Comparison of ENCODE assay signal across 23 cellular contexts in the genomic region with DNA sequence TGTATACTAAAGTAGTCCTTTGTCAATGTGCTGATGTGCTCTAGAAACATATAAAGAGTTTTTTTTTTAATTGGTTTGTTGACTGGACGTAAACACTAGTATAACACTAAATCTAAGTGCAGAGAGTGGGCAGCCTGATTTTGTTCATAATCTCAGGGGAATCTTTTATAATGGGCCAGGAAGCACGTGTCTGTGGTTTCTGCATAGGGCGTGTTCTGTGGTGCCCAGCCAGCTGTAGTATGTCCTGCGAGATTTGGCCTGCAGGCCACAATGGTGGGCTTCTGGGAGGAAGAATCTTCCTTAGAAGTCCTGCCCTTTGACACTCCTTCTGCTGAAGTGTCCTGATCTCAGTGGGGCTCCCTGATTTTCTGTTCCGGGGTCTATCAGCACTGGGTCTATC. TPM values are rescaled to one million over a fixed set of nuclear protein-coding genes. Genes with fewer than 3 reads are reported as not detected.
DNase-seq lines count a peak whose midpoint lies in the region; ATAC-seq, FAIRE-seq and TF ChIP-seq lines count a peak whose summit lies in the region.
"Had no signal": no experiment of that assay in that cellular context is flagged by ENCODE, and none has a peak within 500 bp of the region (broad histone marks: within the 10 kb centered on the region; RNA-seq: fewer than 3 reads in every experiment).

No MANE protein-coding gene starts in this region.

- in situ Hi-C loops in transverse colon (cut with MboI; ENCODE audit: low pct_ligation_motif_present in 1 of 4, low pct_unique_long_range_greater_than_20kb in 1 of 4, low sequenced_read_pairs in 3 of 4) = no loop called here

- POLR2A ChIA-PET in WTC11 (lab: Charles Lee) = no interaction called here

- TF ChIP-seq CTCF in WTC11 (IDR thresholded peaks at IDR 0.05) (no peak), fibroblast of the aortic adventitia (IDR thresholded peaks at IDR 0.05; ENCODE audit: insufficient read depth, low read length) (no peak), transverse colon (IDR thresholded peaks at IDR 0.05) (no peak)

- H3K36me3 Mint-ChIP-seq in activated T-cell treated with anti-CD3 and anti-CD28 coated beads, Interleukin-2, amount 50 U/mL, for 72 hours (ENCODE audit: insufficient read depth in 2 of 2) = peaks cover 0 to 5% of the 10 kb centered on the region in 2 donors
- H3K36me3 Mint-ChIP-seq in activated T-cell treated with anti-CD3 and anti-CD28 coated beads, Interleukin-2, amount 50 U/mL, for 4 hours (ENCODE audit: insufficient read depth) = peaks cover 12% of the 10 kb centered on the region
- H3K36me3 Mint-ChIP-seq in WTC11 = peaks cover 11% of the 10 kb centered on the region; the same call in 1 of the 2 replicates
- H3K36me3 Mint-ChIP-seq in stimulated activated effector memory CD8-positive, alpha-beta T cell treated with anti-CD3 and anti-CD28 coated beads, Interleukin-12 subunit alpha, Interleukin-12 subunit beta, amount 100 ng/mL, for 72 hours = peaks cover 7% of the 10 kb centered on the region

- no peaks in the 10 kb centered on the region for H3K27me3 Mint-ChIP-seq in activated T-cell treated with anti-CD3 and anti-CD28 coated beads, Interleukin-2, amount 50 U/mL, for 72 hours (ENCODE audit: low read depth)
- H3K27me3 Mint-ChIP-seq in activated T-cell treated with anti-CD3 and anti-CD28 coated beads, Interleukin-2, amount 50 U/mL, for 4 hours (ENCODE audit: low read depth) = no peaks in the 10 kb centered on the region
- no peaks in the 10 kb centered on the region for H3K27me3 Mint-ChIP-seq in WTC11 (ENCODE audit: low read depth)
- H3K27me3 Mint-ChIP-seq: activated CD8-positive, alpha-beta T cell treated with anti-CD3 and anti-CD28 coated beads for 36 hours; stimulated activated naive CD8-positive, alpha-beta T cell treated with anti-CD3 and anti-CD28 coated beads, Interleukin-15, amount 100 ng/mL, for 72 hours had no signal

- H3K27me3 ChIP-seq in transverse colon = no peaks in the 10 kb centered on the region
- H3K27me3 ChIP-seq: tibial artery had no signal

- intact Hi-C loops in transverse colon (cut with DNase I; ENCODE audit: low total_unique reads) = no loop called here

- peaks cover 6% of the 10 kb centered on the region for H3K4me1 Mint-ChIP-seq in activated T-cell treated with anti-CD3 and anti-CD28 coated beads, Interleukin-2, amount 50 U/mL, for 72 hours (ENCODE audit: low read depth)
- peaks cover 23% of the 10 kb centered on the region for H3K4me1 Mint-ChIP-seq in activated T-cell treated with anti-CD3 and anti-CD28 coated beads, Interleukin-2, amount 50 U/mL, for 4 hours (ENCODE audit: low read depth)
- peaks cover 29% of the 10 kb centered on the region for H3K4me1 Mint-ChIP-seq in WTC11
- H3K4me1 Mint-ChIP-seq in stimulated activated effector memory CD8-positive, alpha-beta T cell treated with anti-CD3 and anti-CD28 coated beads, Interleukin-12 subunit alpha, Interleukin-12 subunit beta, amount 100 ng/mL, for 72 hours = peaks cover 19% of the 10 kb centered on the region

- no peaks in the 10 kb centered on the region for H3K9me3 ChIP-seq in transverse colon
- H3K9me3 ChIP-seq: tibial artery had no signal

- no peak overlapping the region for H3K4me3 Mint-ChIP-seq in activated T-cell treated with anti-CD3 and anti-CD28 coated beads, Interleukin-2, amount 50 U/mL, for 72 hours
- H3K4me3 Mint-ChIP-seq in activated T-cell treated with anti-CD3 and anti-CD28 coated beads, Interleukin-2, amount 50 U/mL, for 4 hours = no peak overlapping the region
- no peak overlapping the region for H3K4me3 Mint-ChIP-seq in WTC11
- H3K4me3 Mint-ChIP-seq in stimulated activated effector memory CD8-positive, alpha-beta T cell treated with anti-CD3 and anti-CD28 coated beads, Interleukin-12 subunit alpha, Interleukin-12 subunit beta, amount 100 ng/mL, for 72 hours = no peak overlapping the region
- H3K4me3 Mint-ChIP-seq: activated CD8-positive, alpha-beta T cell treated with anti-CD3 and anti-CD28 coated beads for 36 hours; stimulated activated naive CD8-positive, alpha-beta T cell treated with anti-CD3 and anti-CD28 coated beads, Interleukin-15, amount 100 ng/mL, for 72 hours had no signal

- ATAC-seq in activated T-cell treated with anti-CD3 and anti-CD28 coated beads, Interleukin-2, amount 50 U/mL, for 72 hours (replicated peaks in 1 of 2) = no peak
- ATAC-seq in activated T-cell treated with anti-CD3 and anti-CD28 coated beads, Interleukin-2, amount 50 U/mL, for 4 hours = no peak
- no peak; the same call in none of the 2 replicates for ATAC-seq in WTC11
- no peak for ATAC-seq in stimulated activated effector memory CD8-positive, alpha-beta T cell treated with anti-CD3 and anti-CD28 coated beads, Interleukin-12 subunit alpha, Interleukin-12 subunit beta, amount 100 ng/mL, for 72 hours
- no peak for ATAC-seq in HG03097 (IDR thresholded peaks at IDR 0.05; ENCODE audit: low FRiP score, unreplicated experiment)
- ATAC-seq: activated CD8-positive, alpha-beta T cell treated with anti-CD3 and anti-CD28 coated beads for 36 hours; K562; stimulated activated naive CD8-positive, alpha-beta T cell treated with anti-CD3 and anti-CD28 coated beads, Interleukin-15, amount 100 ng/mL, for 72 hours had no signal

- H3K4me3 ChIP-seq in fibroblast of the aortic adventitia (ENCODE audit: low read depth, low read length) (no peak overlapping the region), transverse colon (no peak overlapping the region)
- H3K4me3 ChIP-seq: K562, lung, tibial artery had no signal

- no peak for TF ChIP-seq POLR2A in transverse colon (IDR thresholded peaks at IDR 0.05)

- H3K4me1 ChIP-seq in transverse colon = no peaks in the 10 kb centered on the region

- DNase-seq in activated T-cell treated with anti-CD3 and anti-CD28 coated beads, Interleukin-2, amount 50 U/mL, for 72 hours = no peak
- no peak for DNase-seq in activated T-cell treated with anti-CD3 and anti-CD28 coated beads, Interleukin-2, amount 50 U/mL, for 4 hours
- no peak for DNase-seq in WTC11 (ENCODE audit: low spot score)
- DNase-seq in fibroblast of the aortic adventitia (ENCODE audit: low read depth) = peak; percentile 4
- DNase-seq in stimulated activated effector memory CD8-positive, alpha-beta T cell treated with anti-CD3 and anti-CD28 coated beads, Interleukin-12 subunit alpha, Interleukin-12 subunit beta, amount 100 ng/mL, for 72 hours (ENCODE audit: low spot score in 2 of 2) = no peak
- DNase-seq in transverse colon = no peak
- no peak for DNase-seq in urothelium cell line (ENCODE audit: low spot score)
- DNase-seq: activated CD8-positive, alpha-beta T cell treated with anti-CD3 and anti-CD28 coated beads for 36 hours; activated gamma-delta T cell treated with Interleukin-2 at 50 U/mL for 16 hours; activated T-cell treated with anti-CD3 and anti-CD28 coated beads for 4 hours; DMS79 treated with DMSO at 0.1 percent for 48 hours; erythroblast; NCI-H2171 treated with DMSO at 0.1 percent for 48 hours; NCI-H526; stimulated activated CD4-positive, alpha-beta T cell treated with anti-CD3 and anti-CD28 coated beads, Interleukin-4, amount 100 ng/mL, for 24 hours; stimulated activated naive CD8-positive, alpha-beta T cell treated with anti-CD3 and anti-CD28 coated beads, Interleukin-15, amount 100 ng/mL, for 72 hours; tibial artery had no signal

- TF ChIP-seq EP300 in transverse colon (IDR thresholded peaks at IDR 0.05; ENCODE audit: low read depth) = no peak

- H3K27ac ChIP-seq in transverse colon = no peak overlapping the region
- H3K27ac ChIP-seq: tibial artery, VCaP had no signal

- no peaks in the 10 kb centered on the region for H3K9me3 Mint-ChIP-seq in activated T-cell treated with anti-CD3 and anti-CD28 coated beads, Interleukin-2, amount 50 U/mL, for 72 hours
- no peaks in the 10 kb centered on the region for H3K9me3 Mint-ChIP-seq in activated T-cell treated with anti-CD3 and anti-CD28 coated beads, Interleukin-2, amount 50 U/mL, for 4 hours
- peaks cover 9% of the 10 kb centered on the region for H3K9me3 Mint-ChIP-seq in WTC11
- H3K9me3 Mint-ChIP-seq in stimulated activated effector memory CD8-positive, alpha-beta T cell treated with anti-CD3 and anti-CD28 coated beads, Interleukin-12 subunit alpha, Interleukin-12 subunit beta, amount 100 ng/mL, for 72 hours = no peaks in the 10 kb centered on the region
- H3K9me3 Mint-ChIP-seq: activated CD8-positive, alpha-beta T cell treated with anti-CD3 and anti-CD28 coated beads for 36 hours; stimulated activated naive CD8-positive, alpha-beta T cell treated with anti-CD3 and anti-CD28 coated beads, Interleukin-15, amount 100 ng/mL, for 72 hours had no signal

- H3K36me3 ChIP-seq in transverse colon = peaks cover 0 to 4% (median 0%) of the 10 kb centered on the region in 4 donors

- CTCF ChIA-PET in WTC11 (lab: Charles Lee) = interaction anchor here (1.4 kb wide), 1 partner anchor 8 kb away, joined by 5 read pairs; no protein-coding TSS in a partner anchor

- WGBS in transverse colon (ENCODE audit: low coverage in 1 of 2), 2 donors = 72 to 86% methylated on average over 1 to 5 of the region's 5 CpGs

- peak overlapping the region; percentile 19 for H3K27ac Mint-ChIP-seq in activated T-cell treated with anti-CD3 and anti-CD28 coated beads, Interleukin-2, amount 50 U/mL, for 72 hours
- H3K27ac Mint-ChIP-seq in WTC11 = peak overlapping the region; percentile 85
- H3K27ac Mint-ChIP-seq in stimulated activated effector memory CD8-positive, alpha-beta T cell treated with anti-CD3 and anti-CD28 coated beads, Interleukin-12 subunit alpha, Interleukin-12 subunit beta, amount 100 ng/mL, for 72 hours = peak overlapping the region; percentile 88
- H3K27ac Mint-ChIP-seq: activated CD8-positive, alpha-beta T cell treated with anti-CD3 and anti-CD28 coated beads for 36 hours; stimulated activated naive CD8-positive, alpha-beta T cell treated with anti-CD3 and anti-CD28 coated beads, Interleukin-15, amount 100 ng/mL, for 72 hours had no signal

- no peak for FAIRE-seq in urothelium cell line (lab: Jason Lieb, UNC)
- FAIRE-seq: A204.1, GM12891, K562 had no signal

RNA-seq across cellular contexts. Expression of gene DHFR, which starts 49.0 kb away (rescaled TPM):
- 10 to 100 TPM; 48.6 to 49.4 TPM for total RNA-seq in activated T-cell treated with anti-CD3 and anti-CD28 coated beads, Interleukin-2, amount 50 U/mL, for 72 hours
- 10 to 100 TPM; 29.4 to 42.1 (median 32.2) TPM for total RNA-seq in activated T-cell treated with anti-CD3 and anti-CD28 coated beads, Interleukin-2, amount 50 U/mL, for 4 hours
- 64.0 to 68.0 TPM (median 64.4 TPM) in 3 replicates for total RNA-seq in WTC11 (2021)
- total RNA-seq in fibroblast of the aortic adventitia (ENCODE audit: low replicate concordance) = 13.2 and 49.5 TPM in 2 replicates
- total RNA-seq in transverse colon = 10 to 100 TPM; 12.7 to 31.4 (median 26.8) TPM

RNA-seq across cellular contexts. Expression of gene MSH3, which starts 49.3 kb away (rescaled TPM):
- total RNA-seq in activated T-cell treated with anti-CD3 and anti-CD28 coated beads, Interleukin-2, amount 50 U/mL, for 72 hours = 10 to 100 TPM; 22.0 to 24.4 TPM
- total RNA-seq in activated T-cell treated with anti-CD3 and anti-CD28 coated beads, Interleukin-2, amount 50 U/mL, for 4 hours = 10 to 100 TPM; 14.6 to 15.5 (median 15.1) TPM
- total RNA-seq in WTC11 (2021) = 14.6 to 17.6 TPM (median 16.7 TPM) in 3 replicates
- 19.3 and 25.0 TPM in 2 replicates for total RNA-seq in fibroblast of the aortic adventitia (ENCODE audit: low replicate concordance)
- 10 to 100 TPM in 3 of 4 donors, 1 to 10 TPM in 1; 6.4 to 22.2 (median 17.2) TPM for total RNA-seq in transverse colon

Comparison
In these comparisons a context has a peak if more than half of its experiments do, and no peak if none do; other contexts are left out.
1. H3K27ac Mint-ChIP-seq: peak in every context shown above with its lines; median percentile 88 in stimulated activated effector memory CD8-positive, alpha-beta T cell treated with anti-CD3 and anti-CD28 coated beads, Interleukin-12 subunit alpha, Interleukin-12 subunit beta, amount 100 ng/mL, for 72 hours; 85 in WTC11; 19 in activated T-cell treated with anti-CD3 and anti-CD28 coated beads, Interleukin-2, amount 50 U/mL, for 72 hours.